ENCODE assay signal across 1 cellular context in genomic region chr2:20224716-20225293, GRCh38.
A peak's percentile ranks its signal among the peaks of the same experiment; 100 is the strongest.
TF ChIP-seq lines count a peak whose summit lies in the region.

Gene SDC1, minus strand, starts transcription at chr2:20225130. Its CDS starts 263 bp downstream, at chr2:20224867.

TF ChIP-seq in HepG2, 621 proteins besides CTCF, POLR2A, EP300 and RAD21 (continued from another document and continues in another):
- TF ChIP-seq FOXJ3 (CRISPR knock-in tag; IDR thresholded peaks at IDR 0.05; ENCODE audit: borderline replicate concordance), result no peak
- TF ChIP-seq MAFG (CRISPR knock-in tag; IDR thresholded peaks at IDR 0.05), result no peak
- TF ChIP-seq ZNF724P (CRISPR knock-in tag; IDR thresholded peaks at IDR 0.05; ENCODE audit: borderline replicate concordance), result no peak
- no peak for TF ChIP-seq NRL (CRISPR knock-in tag; IDR thresholded peaks at IDR 0.05; ENCODE audit: borderline replicate concordance)
- TF ChIP-seq ZEB1 (IDR thresholded peaks at IDR 0.05; ENCODE audit: insufficient replicate concordance, low read depth), result no peak
- no peak for TF ChIP-seq ZNF570 (CRISPR knock-in tag; IDR thresholded peaks at IDR 0.05; ENCODE audit: borderline replicate concordance)
- no peak for TF ChIP-seq ZNF75D (CRISPR knock-in tag; IDR thresholded peaks at IDR 0.05; ENCODE audit: borderline replicate concordance)
- 0 out of 2 replicates have a peak, but pooled peaks have one; percentile 3 for TF ChIP-seq PATZ1 (CRISPR knock-in tag; IDR thresholded peaks at IDR 0.05)
- no peak for TF ChIP-seq PRPF4 (IDR thresholded peaks at IDR 0.05; ENCODE audit: low read depth, low read length, poor library complexity, severe bottlenecking)
- TF ChIP-seq RERE (CRISPR knock-in tag; IDR thresholded peaks at IDR 0.05; ENCODE audit: low read depth), result no peak
- no peak for TF ChIP-seq NR2F6 (IDR thresholded peaks at IDR 0.05)
- no peak for TF ChIP-seq NR2F6 (CRISPR knock-in tag; IDR thresholded peaks at IDR 0.05)
- TF ChIP-seq ZNF382 (CRISPR knock-in tag; IDR thresholded peaks at IDR 0.05; ENCODE audit: borderline replicate concordance), result no peak
- peak; percentile 32; the same call in 1 of the 2 replicates for TF ChIP-seq ZFX (CRISPR knock-in tag; IDR thresholded peaks at IDR 0.05; ENCODE audit: low read depth)
- no peak for TF ChIP-seq ZNF552 (CRISPR knock-in tag; IDR thresholded peaks at IDR 0.05; ENCODE audit: borderline replicate concordance)
- TF ChIP-seq ZNF451 (CRISPR knock-in tag; IDR thresholded peaks at IDR 0.05), result peak; percentile 23; the same call in 1 of the 2 replicates
- TF ChIP-seq GPBP1L1 (CRISPR knock-in tag; IDR thresholded peaks at IDR 0.05), result no peak
- no peak for TF ChIP-seq HIC2 (CRISPR knock-in tag; IDR thresholded peaks at IDR 0.05; ENCODE audit: low read depth)
- TF ChIP-seq SNRNP70 (IDR thresholded peaks at IDR 0.05; ENCODE audit: low read depth, low read length), result no peak
- TF ChIP-seq ZNF354B (CRISPR knock-in tag; IDR thresholded peaks at IDR 0.05), result no peak
- no peak for TF ChIP-seq ZFP41 (CRISPR knock-in tag; IDR thresholded peaks at IDR 0.05; ENCODE audit: borderline replicate concordance)
- no peak for TF ChIP-seq HHEX (CRISPR knock-in tag; IDR thresholded peaks at IDR 0.05)
- peak; percentile 17; the same call in 1 of the 2 replicates for TF ChIP-seq PHF8 (CRISPR knock-in tag; IDR thresholded peaks at IDR 0.05)
- TF ChIP-seq NFIB (CRISPR knock-in tag; IDR thresholded peaks at IDR 0.05; ENCODE audit: borderline replicate concordance), result no peak
- no peak for TF ChIP-seq JUND (CRISPR knock-in tag; IDR thresholded peaks at IDR 0.05)
- TF ChIP-seq ATRX (CRISPR knock-in tag; IDR thresholded peaks at IDR 0.05; ENCODE audit: borderline replicate concordance), result no peak
- no peak for TF ChIP-seq TP53 (CRISPR knock-in tag; conservative IDR thresholded peaks at IDR 0.05)
- no peak for TF ChIP-seq FOXP1 (IDR thresholded peaks at IDR 0.05)
- no peak for TF ChIP-seq FOXP1 (CRISPR knock-in tag; IDR thresholded peaks at IDR 0.05)
- no peak for TF ChIP-seq GATAD1 (CRISPR knock-in tag; IDR thresholded peaks at IDR 0.05)
- TF ChIP-seq U2AF1 (optimal IDR thresholded peaks at IDR 0.05; ENCODE audit: low read depth, low read length), result no peak
- no peak for TF ChIP-seq ZNF605 (CRISPR knock-in tag; IDR thresholded peaks at IDR 0.05)
- TF ChIP-seq HOXA7 (CRISPR knock-in tag; IDR thresholded peaks at IDR 0.05), result no peak
- no peak for TF ChIP-seq SATB2 (CRISPR knock-in tag; IDR thresholded peaks at IDR 0.05)
- TF ChIP-seq THRA (CRISPR knock-in tag; IDR thresholded peaks at IDR 0.05; ENCODE audit: borderline replicate concordance), result no peak
- TF ChIP-seq ZBTB3 (CRISPR knock-in tag; IDR thresholded peaks at IDR 0.05; ENCODE audit: borderline replicate concordance, low read depth), result no peak
- TF ChIP-seq ELF3 (CRISPR knock-in tag; IDR thresholded peaks at IDR 0.05), result no peak; the same call in 1 of the 2 replicates
- TF ChIP-seq ERF (CRISPR knock-in tag; IDR thresholded peaks at IDR 0.05), result no peak
- no peak for TF ChIP-seq PCBP2 (optimal IDR thresholded peaks at IDR 0.05; ENCODE audit: low read depth, low read length, poor library complexity, severe bottlenecking)
- no peak for TF ChIP-seq GMEB1 (CRISPR knock-in tag; IDR thresholded peaks at IDR 0.05; ENCODE audit: borderline replicate concordance)
- no peak for TF ChIP-seq ZNF251 (CRISPR knock-in tag; IDR thresholded peaks at IDR 0.05)
- no peak for TF ChIP-seq ZZZ3 (CRISPR knock-in tag; IDR thresholded peaks at IDR 0.05; ENCODE audit: borderline replicate concordance)
- no peak for TF ChIP-seq ZNF639 (CRISPR knock-in tag; conservative IDR thresholded peaks at IDR 0.05)
- no peak for TF ChIP-seq SUZ12 (IDR thresholded peaks at IDR 0.05; ENCODE audit: low read depth, low read length)
- TF ChIP-seq POGZ (CRISPR knock-in tag; IDR thresholded peaks at IDR 0.05), result no peak
- TF ChIP-seq MTA3 (CRISPR knock-in tag; IDR thresholded peaks at IDR 0.05), result no peak
- no peak for TF ChIP-seq ISL2 (CRISPR knock-in tag; IDR thresholded peaks at IDR 0.05)
- no peak for TF ChIP-seq IRF9 (CRISPR knock-in tag; IDR thresholded peaks at IDR 0.05; ENCODE audit: borderline replicate concordance)
- TF ChIP-seq MYPOP (CRISPR knock-in tag; IDR thresholded peaks at IDR 0.05), result no peak
- TF ChIP-seq MTERF4 (CRISPR knock-in tag; IDR thresholded peaks at IDR 0.05), result no peak; the same call in 1 of the 2 replicates
- TF ChIP-seq ZNF121 (CRISPR knock-in tag; IDR thresholded peaks at IDR 0.05), result no peak
